19 cellular contexts compared by ENCODE assay signal in genomic region chr2:237623428-237624403, GRCh38. TPM values are rescaled to one million over a fixed set of nuclear protein-coding genes. Genes with fewer than 3 reads are reported as not detected.
"Had no signal": no experiment of that assay in that cellular context is flagged by ENCODE, and none has a peak within 500 bp of the region (broad histone marks: within the 10 kb centered on the region; RNA-seq: fewer than 3 reads in every experiment).

No MANE protein-coding gene starts in this region.

- H3K27ac ChIP-seq: dorsolateral prefrontal cortex, neutrophil had no signal

- H3K36me3 ChIP-seq: neutrophil, spleen had no signal

- ATAC-seq: activated T-cell treated with anti-CD3 and anti-CD28 coated beads, Interleukin-2, amount 50 U/mL, for 4 hours; esophagus mucosa; left ventricle myocardium superior had no signal

- H3K4me3 ChIP-seq: dorsolateral prefrontal cortex, spleen had no signal

- DNase-seq: activated B cell treated with CpG ODN at 0.5 μM for 24 hours; activated CD4-positive, alpha-beta T cell treated with anti-CD3 and anti-CD28 coated beads for 48 hours; activated effector memory CD4-positive, alpha-beta T cell treated with Interleukin-2 at 50 U/mL for 16 hours; activated naive CD4-positive, alpha-beta T cell treated with anti-CD3 and anti-CD28 coated beads, Interleukin-2, amount 50 U/mL, for 16 hours; activated T-cell treated with anti-CD3 and anti-CD28 coated beads, Interleukin-2, amount 50 U/mL, for 4 hours; dorsolateral prefrontal cortex; foreskin fibroblast; hippocampal formation; left ventricle myocardium superior; posterior cingulate gyrus; spleen had no signal

- H3K9me3 ChIP-seq: neutrophil, spleen had no signal

RNA-seq across cellular contexts. Expression of gene RAB17, which starts 33.2 kb away (rescaled TPM):
- total RNA-seq: activated B cell treated with CpG ODN at 0.5 μM for 24 hours had no signal

RNA-seq across cellular contexts. Expression of gene PRLH, which starts 57.3 kb away (rescaled TPM):
- total RNA-seq: activated B cell treated with CpG ODN at 0.5 μM for 24 hours; activated CD8-positive, alpha-beta T cell treated with anti-CD3 and anti-CD28 coated beads for 36 hours; activated T-cell treated with anti-CD3 and anti-CD28 coated beads, Interleukin-2, amount 50 U/mL, for 4 hours; cardiac septum; dorsolateral prefrontal cortex; esophagus mucosa; kidney epithelial cell; left ventricle myocardium superior; mesenteric fat pad; spleen had no signal
- polyA plus RNA-seq: adipose tissue, spleen, thymus had no signal
